In genomic region chr3:172607305-172608121, GRCh38 we compare ENCODE assay signal across 9 cellular contexts.
DNase-seq lines count a peak whose midpoint lies in the region; ATAC-seq and TF ChIP-seq lines count a peak whose summit lies in the region.
"Had no signal": no experiment of that assay in that cellular context is flagged by ENCODE, and none has a peak within 500 bp of the region (broad histone marks: within the 10 kb centered on the region; RNA-seq: fewer than 3 reads in every experiment).

No MANE protein-coding gene starts in this region.

- peaks cover 4% of the 10 kb centered on the region; the same call in 1 of the 2 replicates for H3K9me3 ChIP-seq in AG04450 (ENCODE audit: control insufficient read depth, insufficient read depth, low read length)

- ATAC-seq in HG03342 (IDR thresholded peaks at IDR 0.05; ENCODE audit: unreplicated experiment), result no peak

- peak overlapping the region; percentile 86 for H3K27ac ChIP-seq in AG04450 (ENCODE audit: low read depth, low read length)

- peak; percentile 61 for DNase-seq in AG04450 (ENCODE audit: low read depth, low spot score)
- DNase-seq in HCEC 1CT, result peak; percentile 77
- DNase-seq in astrocyte of the spinal cord (ENCODE audit: low read depth, low spot score), result peak; percentile 91
- peak; percentile 53 for DNase-seq in left kidney (ENCODE audit: low read depth, low spot score)
- DNase-seq in NCI-H2227 treated with DMSO at 0.1 percent for 48 hours (lab: John Stamatoyannopoulos, UW), result no peak
- DNase-seq in NOMO-1 (lab: John Stamatoyannopoulos, UW; ENCODE audit: unreplicated experiment in 2 of 2), result no peak
- DNase-seq in NCI-H2227 (lab: John Stamatoyannopoulos, UW; ENCODE audit: unreplicated experiment), result no peak
- DNase-seq: activated T-cell treated with anti-CD3 and anti-CD28 coated beads, Interleukin-2, amount 50 U/mL, for 1 hour had no signal

- H3K27me3 ChIP-seq in AG04450 (ENCODE audit: control insufficient read depth, insufficient read depth, low read length), result no peaks in the 10 kb centered on the region

- no peak for TF ChIP-seq CTCF in AG04450 (IDR thresholded peaks at IDR 0.05; ENCODE audit: low read depth, low read length)
- no peak for TF ChIP-seq CTCF in astrocyte of the spinal cord (IDR thresholded peaks at IDR 0.05; ENCODE audit: low read depth, low read length)

- in situ Hi-C loops in astrocyte of the spinal cord (cut with HindIII; ENCODE audit: low sequenced_read_pairs), result no loop called here

- H3K4me3 ChIP-seq in AG04450 (ENCODE audit: low read depth, low read length) (no peak overlapping the region), astrocyte of the spinal cord (ENCODE audit: low read depth, low read length) (no peak overlapping the region)

- POLR2A ChIA-PET in AG04450 (lab: Yijun Ruan, JAX), result interaction anchor here (0.6 kb wide), 1 partner anchor 12 kb away, joined by 3 read pairs; no protein-coding TSS in a partner anchor

- CTCF ChIA-PET in AG04450 (lab: Charles Lee), result interaction anchor here (0.8 to 5.6 kb wide), 5 partner anchors 11 to 146 kb away, joined by 3 to 48 read pairs (median 5); no protein-coding TSS in a partner anchor

Comparison
In these comparisons a context has a peak if more than half of its experiments do, and no peak if none do; other contexts are left out.
1. DNase-seq: peak in AG04450 (single experiment), HCEC 1CT (single experiment), astrocyte of the spinal cord (single experiment) and left kidney (single experiment); none in NCI-H2227 treated with DMSO at 0.1 percent for 48 hours (single experiment), NOMO-1 (0 of 2) and NCI-H2227 (single experiment).